ENCODE assay signal across 9 cellular contexts in the genomic region with DNA sequence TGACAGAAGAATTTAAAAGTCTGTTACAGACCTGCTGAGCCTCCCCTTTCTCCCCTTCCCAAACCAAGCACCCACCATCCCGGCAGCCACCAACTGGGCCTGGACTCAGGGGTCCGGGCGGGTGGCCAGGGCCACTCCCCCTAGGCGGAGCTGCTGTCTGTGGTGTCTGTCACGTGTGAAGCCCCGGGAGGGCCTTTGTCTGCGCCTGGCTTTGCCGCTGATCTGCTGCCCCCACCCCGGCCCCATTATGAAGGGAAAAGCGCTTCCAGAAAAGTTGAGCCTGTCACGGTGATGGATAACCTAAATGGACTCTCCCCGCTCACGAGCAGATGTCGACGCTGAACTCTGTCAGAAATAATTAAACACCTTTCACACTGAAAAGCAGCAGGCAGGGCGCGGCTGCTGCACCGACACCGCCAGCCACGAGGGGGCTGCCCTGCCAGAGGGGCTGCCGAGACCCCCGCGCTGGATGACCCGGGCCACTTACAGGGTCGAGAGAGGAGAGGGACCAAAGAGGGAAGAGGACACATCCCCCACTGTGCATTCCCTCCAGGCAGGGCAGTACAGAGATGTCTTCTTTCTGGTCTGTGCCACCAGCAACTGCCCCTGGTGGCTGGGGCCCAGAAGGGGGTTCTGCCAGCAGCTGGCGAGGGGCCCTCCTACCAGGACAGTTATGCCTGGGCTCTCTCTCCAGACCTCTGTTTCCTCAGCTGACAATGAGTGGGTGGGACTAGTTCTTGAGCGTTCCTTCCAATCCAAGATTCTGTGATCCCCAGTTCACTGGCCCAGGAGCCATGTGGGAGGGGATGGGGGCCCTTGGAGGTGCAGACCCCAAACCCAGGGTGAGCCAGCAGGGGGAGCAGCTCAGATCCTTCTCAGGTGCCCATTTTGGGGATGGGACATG. TPM values are rescaled to one million over a fixed set of nuclear protein-coding genes. Genes with fewer than 3 reads are reported as not detected.
DNase-seq lines count a peak whose midpoint lies in the region; ATAC-seq, FAIRE-seq and TF ChIP-seq lines count a peak whose summit lies in the region.
"Had no signal": no experiment of that assay in that cellular context is flagged by ENCODE, and none has a peak within 500 bp of the region (broad histone marks: within the 10 kb centered on the region; RNA-seq: fewer than 3 reads in every experiment).

No MANE protein-coding gene starts in this region.

- H3K27me3 ChIP-seq in Caco-2 (replicated peaks; ENCODE audit: control insufficient read depth, insufficient read depth, low read length) (no peaks in the 10 kb centered on the region), GM12878 (replicated peaks in 1 of 2; ENCODE audit: control insufficient read depth in 2 of 2, insufficient read depth in 2 of 2, low read length in 1 of 2) (peaks cover 0 to 3% of the 10 kb centered on the region in 2 experiments; a peak in 3 of 4 replicates), kidney epithelial cell (ENCODE audit: control insufficient read depth, insufficient read depth, low read length) (peaks cover 22% of the 10 kb centered on the region)

- no peak for FAIRE-seq in GM12878 (lab: Jason Lieb, UNC)

- no peaks in the 10 kb centered on the region for H4K20me1 ChIP-seq in GM12878 (ENCODE audit: control insufficient read depth, insufficient read depth)

- peak overlapping the region; percentile 23 for H3K4me3 ChIP-seq in Caco-2 (ENCODE audit: low read depth, low read length)
- no peak overlapping the region for H3K4me3 ChIP-seq in GM12878
- H3K4me3 ChIP-seq in kidney epithelial cell (ENCODE audit: low read depth, low read length) = no peak overlapping the region
- H3K4me3 ChIP-seq in lower leg skin (ENCODE audit: low read depth, poor library complexity, severe bottlenecking) = no peak overlapping the region

- no peaks in the 10 kb centered on the region for H3K9me3 Mint-ChIP-seq in Caco-2 (ENCODE audit: unreplicated experiment)
- H3K9me3 Mint-ChIP-seq in effector memory CD8-positive, alpha-beta T cell = no peaks in the 10 kb centered on the region
- H3K9me3 Mint-ChIP-seq: dendritic cell treated with granulocyte-macrophage colony-stimulating factor and Interleukin-4, amounts not matched to agents 40 ng/mL and 50 ng/mL, for 4 days had no signal

- TF ChIP-seq POLR2A in GM12878 (IDR thresholded peaks at IDR 0.05; ENCODE audit: low read depth, low read length) (no peak), lower leg skin (IDR thresholded peaks at IDR 0.05) (no peak)

- H3K4me1 Mint-ChIP-seq in Caco-2 (ENCODE audit: low read depth, unreplicated experiment) = no peaks in the 10 kb centered on the region
- no peaks in the 10 kb centered on the region for H3K4me1 Mint-ChIP-seq in effector memory CD8-positive, alpha-beta T cell (ENCODE audit: low read depth in 2 of 2)

- no TSS peak for BruUV-seq in Caco-2 (replicated peaks; lab: Mats Ljungman, UMichigan)
- BruUV-seq in GM12878 (replicated peaks; lab: Mats Ljungman, UMichigan) = no TSS peak

- peak in 1 of 2 experiments; percentile 17 for DNase-seq in Caco-2
- DNase-seq in NCI-H1092 treated with DMSO at 0.1 percent for 48 hours (lab: John Stamatoyannopoulos, UW) = peak; percentile 83
- DNase-seq in GM12878 (ENCODE audit: low read depth, low spot score) = no peak
- no peak for DNase-seq in kidney epithelial cell (ENCODE audit: low read depth)
- no peak for DNase-seq in lower leg skin (ENCODE audit: low spot score in 2 of 2)
- DNase-seq in effector memory CD8-positive, alpha-beta T cell = no peak
- DNase-seq in GM10248 (ENCODE audit: extremely low spot score) = no peak

- no peaks in the 10 kb centered on the region for H3K36me3 Mint-ChIP-seq in Caco-2 (ENCODE audit: insufficient read depth, unreplicated experiment)
- no peaks in the 10 kb centered on the region for H3K36me3 Mint-ChIP-seq in effector memory CD8-positive, alpha-beta T cell (ENCODE audit: insufficient read depth)

- H3K27ac ChIP-seq in GM12878 (ENCODE audit: control insufficient read depth, insufficient read depth) = no peak overlapping the region

- no peak overlapping the region for H2AFZ ChIP-seq in GM12878 (ENCODE audit: control insufficient read depth, low read depth, low read length)

- no peak overlapping the region for H3K4me2 ChIP-seq in GM12878 (ENCODE audit: control insufficient read depth, insufficient read depth)

- peaks cover 3% of the 10 kb centered on the region for H3K27me3 Mint-ChIP-seq in Caco-2 (ENCODE audit: insufficient read depth, unreplicated experiment)
- peaks cover 29 to 83% of the 10 kb centered on the region in 2 donors for H3K27me3 Mint-ChIP-seq in effector memory CD8-positive, alpha-beta T cell

- H3K36me3 ChIP-seq in Caco-2 (ENCODE audit: control insufficient read depth, insufficient read depth, low read length) (no peaks in the 10 kb centered on the region), GM12878 (ENCODE audit: control insufficient read depth in 2 of 2, insufficient read depth in 2 of 2, low read length in 1 of 2) (no peaks in the 10 kb centered on the region), kidney epithelial cell (ENCODE audit: control insufficient read depth, insufficient read depth, low read length) (no peaks in the 10 kb centered on the region)

- no peaks in the 10 kb centered on the region for H3K4me1 ChIP-seq in Caco-2
- no peaks in the 10 kb centered on the region for H3K4me1 ChIP-seq in GM12878 (ENCODE audit: control insufficient read depth, insufficient read depth, low read length)

- POLR2A ChIA-PET in Caco-2 (lab: Charles Lee) = no interaction called here
- POLR2A ChIA-PET in GM12878 (lab: Charles Lee) = no interaction called here
- POLR2A ChIA-PET in GM10248 (lab: Yijun Ruan, JAX) = no interaction called here

- no peaks in the 10 kb centered on the region for H3K9me3 ChIP-seq in Caco-2
- H3K9me3 ChIP-seq in GM12878 (replicated peaks; ENCODE audit: control insufficient read depth, insufficient read depth, low read length) = no peaks in the 10 kb centered on the region

- WGBS in GM12878 (ENCODE audit: insufficient coverage, insufficient replicate concordance, low lambda C conversion rate, missing lambda C conversion rate) = 7% methylated on average over 27 of the region's 27 CpGs
- 1 to 3% methylated on average over 18 to 24 of the region's 27 CpGs for WGBS in lower leg skin, 2 donors

- in situ Hi-C loops in GM12878 (cut with MboI) = no loop called here

- RAD21 ChIA-PET in GM12878 (lab: Charles Lee; ENCODE audit: unreplicated experiment) = no interaction called here

- no peak for ATAC-seq in GM12878
- no peak for ATAC-seq in HG03342 (IDR thresholded peaks at IDR 0.05; ENCODE audit: unreplicated experiment)
- ATAC-seq in effector memory CD8-positive, alpha-beta T cell (replicated peaks) = no peak

- TF ChIP-seq RAD21 in GM12878 (IDR thresholded peaks at IDR 0.05; ENCODE audit: insufficient read depth, low read depth, low read length) = no peak

- intact Hi-C loops in Caco-2 (cut with micrococcal nuclease; ENCODE audit: unreplicated experiment) = loop anchor here (1.0 kb wide), 1 partner anchor 29 kb away; no protein-coding TSS in a partner anchor
- intact Hi-C loops in GM12878 (cut with micrococcal nuclease; ENCODE audit: unreplicated experiment) = no loop called here
- intact Hi-C loops in lower leg skin (cut with DNase I; ENCODE audit: low total_unique reads) = no loop called here

- TF ChIP-seq EP300 in GM12878 (IDR thresholded peaks at IDR 0.05; ENCODE audit: borderline replicate concordance in 1 of 2, control insufficient read depth in 1 of 2, low read depth in 2 of 2, low read length in 2 of 2) = no peak

- CTCF ChIA-PET in Caco-2 (lab: Charles Lee) (no interaction called here), GM12878 (lab: Yijun Ruan, JAX) (no interaction called here), GM10248 (lab: Yijun Ruan, JAX) (no interaction called here)

- H3K9ac ChIP-seq in GM12878 (ENCODE audit: control insufficient read depth, insufficient read depth, low read length) = no peak overlapping the region

- H3K4me3 Mint-ChIP-seq in Caco-2 (ENCODE audit: unreplicated experiment) = peak overlapping the region; percentile 58
- H3K4me3 Mint-ChIP-seq in effector memory CD8-positive, alpha-beta T cell = no peak overlapping the region
- H3K4me3 Mint-ChIP-seq: dendritic cell treated with granulocyte-macrophage colony-stimulating factor and Interleukin-4, amounts not matched to agents 40 ng/mL and 50 ng/mL, for 4 days had no signal

- TF ChIP-seq CTCF in Caco-2 (IDR thresholded peaks at IDR 0.05; ENCODE audit: insufficient read depth in 1 of 2, low read depth in 1 of 2, low read length in 1 of 2, severe bottlenecking in 1 of 2, unreplicated experiment in 1 of 2) (peak; percentile 57 to 65), GM12878 (IDR thresholded peaks at IDR 0.05 in 2 of 3, conservative IDR thresholded peaks at IDR 0.05 in 1 of 3; ENCODE audit: control insufficient read depth in 2 of 3, extremely low read depth in 1 of 3, insufficient read depth in 1 of 3, low read depth in 3 of 3, low read length in 3 of 3) (peak in 2 of 3 experiments; percentile 31 to 39; a peak in 3 of 6 replicates), kidney epithelial cell (IDR thresholded peaks at IDR 0.05; ENCODE audit: insufficient read depth, low read length, poor library complexity, severe bottlenecking) (peak; percentile 66), lower leg skin (IDR thresholded peaks at IDR 0.05) (no peak), GM10248 (IDR thresholded peaks at IDR 0.05; ENCODE audit: control extremely low read depth, extremely low read depth, low read depth, missing control alignments) (no peak)

- SMC1A ChIA-PET in GM12878 (lab: Charles Lee; ENCODE audit: uncharacterized antibody, unreplicated experiment) = no interaction called here

- H3K79me2 ChIP-seq in GM12878 (ENCODE audit: control insufficient read depth, insufficient read depth, low read length) = no peaks in the 10 kb centered on the region

- H3K27ac Mint-ChIP-seq in Caco-2 (ENCODE audit: unreplicated experiment) = no peak overlapping the region
- no peak overlapping the region for H3K27ac Mint-ChIP-seq in effector memory CD8-positive, alpha-beta T cell
- H3K27ac Mint-ChIP-seq: dendritic cell treated with granulocyte-macrophage colony-stimulating factor and Interleukin-4, amounts not matched to agents 40 ng/mL and 50 ng/mL, for 4 days had no signal

RNA-seq across cellular contexts. Expression of a gene that starts 36.0 kb away (rescaled TPM):
- total RNA-seq in Caco-2 (2022) = not detected in 2 replicates
- not detected in 2 replicates for total RNA-seq in GM12878 (2013; cell fraction: nucleolus; rRNA removed)
- not detected in 2 replicates for total RNA-seq in GM12878 (2014; rRNA removed)
- total RNA-seq in GM12878 (2014; rRNA removed; fragmentation: Illumina TruSeq; extraction: Trizol) = not detected in 2 replicates
- not detected in 2 replicates for total RNA-seq in GM12878 (2021)
- polyA plus RNA-seq in GM12878 (2011; ENCODE audit: low read depth) = not detected
- polyA plus RNA-seq in GM12878 (2011; rRNA removed) = not detected in 2 replicates
- polyA plus RNA-seq in GM12878 (2011; cell fraction: cytosol; rRNA removed) = not detected in 2 replicates
- polyA plus RNA-seq in GM12878 (2011; cell fraction: nucleus; rRNA removed) = not detected in 2 replicates
- polyA plus RNA-seq in GM12878 (2012) = 0.08 TPM in 1 of 2 replicates, not detected in the other
- not detected in 2 replicates for polyA plus RNA-seq in GM12878 (2014; fragmentation: Illumina TruSeq; extraction: Trizol)
- not detected for polyA plus RNA-seq in GM12878 (2014; fragmentation: Nextera tagmentation; extraction: Ambion mirVana)
- polyA plus RNA-seq in GM12878 (2014; rRNA removed) = not detected in 2 replicates
- polyA plus RNA-seq in GM12878 (2016; fragmentation: Nextera tagmentation; extraction: Ambion mirVana) = not detected
- polyA minus RNA-seq in GM12878 (2011; rRNA and poly(A)+ RNA removed) = not detected in 2 replicates
- polyA minus RNA-seq in GM12878 (2011; cell fraction: cytosol; rRNA and poly(A)+ RNA removed) = not detected in 2 replicates
- polyA minus RNA-seq in GM12878 (2011; cell fraction: nucleus; rRNA and poly(A)+ RNA removed) = not detected in 2 replicates
- total RNA-seq in kidney epithelial cell = not detected in 2 replicates
- not detected for total RNA-seq in lower leg skin

Comparison
In these comparisons a context has a peak if more than half of its experiments do, and no peak if none do; other contexts are left out.
1. CTCF ChIP-seq: peak in Caco-2 (2 of 2), GM12878 (2 of 3) and kidney epithelial cell (single experiment); none in lower leg skin (0 of 3) and GM10248 (single experiment).